ENCODE assay signal across 11 cellular contexts in genomic region chr7:2640858-2641257, GRCh38. TPM values are rescaled to one million over a fixed set of nuclear protein-coding genes. Genes with fewer than 3 reads are reported as not detected.
DNase-seq lines count a peak whose midpoint lies in the region; ATAC-seq and TF ChIP-seq lines count a peak whose summit lies in the region.
"Had no signal": no experiment of that assay in that cellular context is flagged by ENCODE, and none has a peak within 500 bp of the region (broad histone marks: within the 10 kb centered on the region; RNA-seq: fewer than 3 reads in every experiment).

No MANE protein-coding gene starts in this region.

- H3K4me3 ChIP-seq in IMR-90 (ENCODE audit: insufficient read depth, low read depth, low read length) (no peak overlapping the region), mammary epithelial cell (replicated peaks in 1 of 3; ENCODE audit: insufficient read depth in 1 of 3, low read depth in 2 of 3, low read length in 3 of 3) (no peak overlapping the region), suprapubic skin (peak overlapping the region; percentile 13)

- H3K4me1 Mint-ChIP-seq in memory B cell: peaks cover 49% of the 10 kb centered on the region
- H3K4me1 Mint-ChIP-seq in effector memory CD8-positive, alpha-beta T cell (ENCODE audit: low read depth in 2 of 2): peaks cover 20 to 28% of the 10 kb centered on the region in 2 donors

- POLR2A ChIA-PET in IMR-90 (lab: Charles Lee; ENCODE audit: unreplicated experiment): no interaction called here

- peak overlapping the region; percentile 81 for H2BK5ac ChIP-seq in IMR-90 (ENCODE audit: low read depth, low read length, poor library complexity, severe bottlenecking)

- CTCF ChIA-PET in IMR-90 (lab: Yijun Ruan, JAX) (no interaction called here), mammary epithelial cell (lab: Charles Lee; ENCODE audit: low non-redundant PET) (no interaction called here)

- no peak overlapping the region for H2BK20ac ChIP-seq in IMR-90 (ENCODE audit: low read depth, low read length)

- H3K56ac ChIP-seq in IMR-90 (ENCODE audit: extremely low read depth, insufficient read depth, low read length): peak overlapping the region; percentile 6; the same call in 1 of the 2 replicates

- intact Hi-C loops in IMR-90 (cut with micrococcal nuclease) (loop anchor here (10.0 kb wide), 1 partner anchor 166 kb away; the partner anchor contains the start of gene GRIFIN), mammary epithelial cell (cut with micrococcal nuclease) (no loop called here)

- H3K14ac ChIP-seq in IMR-90 (replicated peaks; ENCODE audit: low read depth, low read length): peak overlapping the region; percentile 76

- H3K79me1 ChIP-seq in IMR-90 (ENCODE audit: low read depth in 1 of 2, low read length in 2 of 2): peaks cover 16 to 94% of the 10 kb centered on the region in 2 experiments; a peak in 3 of 4 replicates

- H2AFZ ChIP-seq in IMR-90 (replicated peaks; ENCODE audit: low read length, poor library complexity): peak overlapping the region; percentile 63
- peak overlapping the region; percentile 64 for H2AFZ ChIP-seq in mammary epithelial cell (ENCODE audit: low read depth, low read length)

- H3K27ac Mint-ChIP-seq in memory B cell: peak overlapping the region; percentile 70
- H3K27ac Mint-ChIP-seq in effector memory CD8-positive, alpha-beta T cell: no peak overlapping the region

- no peak overlapping the region for H4K5ac ChIP-seq in IMR-90 (ENCODE audit: low read depth, low read length)

- H3K9me3 Mint-ChIP-seq in memory B cell: no peaks in the 10 kb centered on the region
- no peaks in the 10 kb centered on the region for H3K9me3 Mint-ChIP-seq in effector memory CD8-positive, alpha-beta T cell
- H3K9me3 Mint-ChIP-seq: central memory CD8-positive, alpha-beta T cell had no signal

- H3K9ac ChIP-seq in IMR-90 (ENCODE audit: low read depth, low read length) (peak overlapping the region; percentile 36; the same call in 1 of the 2 replicates), mammary epithelial cell (ENCODE audit: insufficient read depth, low read length) (no peak overlapping the region)

- H3K9me3 ChIP-seq in IMR-90 (ENCODE audit: control insufficient read depth, insufficient read depth, low read length) (no peaks in the 10 kb centered on the region), mammary epithelial cell (replicated peaks; ENCODE audit: insufficient read depth, low read length) (no peaks in the 10 kb centered on the region), suprapubic skin (no peaks in the 10 kb centered on the region)

- H3K27me3 Mint-ChIP-seq in memory B cell: no peaks in the 10 kb centered on the region
- H3K27me3 Mint-ChIP-seq in effector memory CD8-positive, alpha-beta T cell: no peaks in the 10 kb centered on the region
- H3K27me3 Mint-ChIP-seq: central memory CD8-positive, alpha-beta T cell had no signal

- H3K36me3 Mint-ChIP-seq in memory B cell: no peaks in the 10 kb centered on the region
- peaks cover 14% of the 10 kb centered on the region for H3K36me3 Mint-ChIP-seq in effector memory CD8-positive, alpha-beta T cell (ENCODE audit: insufficient read depth)

- peak overlapping the region; percentile 88 for H2AK5ac ChIP-seq in IMR-90 (ENCODE audit: low read depth, low read length)

- peak overlapping the region in 1 of 2 experiments; percentile 71; a peak in 2 of 4 replicates for H4K8ac ChIP-seq in IMR-90 (ENCODE audit: low read depth in 2 of 2, low read length in 2 of 2)

- BruUV-seq in IMR-90 (replicated peaks; lab: Mats Ljungman, UMichigan) (no TSS peak), mammary epithelial cell (replicated peaks; lab: Mats Ljungman, UMichigan) (no TSS peak)

- no peak for TF ChIP-seq EP300 in suprapubic skin (IDR thresholded peaks at IDR 0.05)

- ATAC-seq in IMR-90 (ENCODE audit: low read depth): peak; percentile 2
- ATAC-seq in memory B cell (ENCODE audit: low read depth): no peak
- no peak for ATAC-seq in HG03108 (IDR thresholded peaks at IDR 0.05; ENCODE audit: unreplicated experiment)
- ATAC-seq in effector memory CD8-positive, alpha-beta T cell (replicated peaks): no peak

- in situ Hi-C loops in IMR-90 (cut with MboI; ENCODE audit: low sequenced_read_pairs): no loop called here
- in situ Hi-C loops in mammary epithelial cell (cut with MboI; ENCODE audit: low sequenced_read_pairs in 2 of 2): no loop called here

- H3K9me1 ChIP-seq in IMR-90 (ENCODE audit: insufficient read depth, low read length): peaks cover 36% of the 10 kb centered on the region

- TF ChIP-seq POLR2A in IMR-90 (IDR thresholded peaks at IDR 0.05; ENCODE audit: low read depth, low read length) (no peak), suprapubic skin (IDR thresholded peaks at IDR 0.05) (no peak)

- WGBS in IMR-90 (ENCODE audit: extremely low coverage in 2 of 2, insufficient read length in 1 of 2), 2 experiments: no CpG with 5 or more reads among the region's 8 CpGs
- WGBS in mammary epithelial cell (ENCODE audit: low coverage, missing lambda C conversion rate): 55% methylated on average over 6 of the region's 8 CpGs
- WGBS in suprapubic skin: no CpG with 5 or more reads among the region's 8 CpGs

- H4K91ac ChIP-seq in IMR-90 (ENCODE audit: insufficient read depth, low read depth, low read length): peak overlapping the region; percentile 63

- H3K27ac ChIP-seq in IMR-90 (ENCODE audit: insufficient read depth, low read length) (peak overlapping the region; percentile 80), mammary epithelial cell (ENCODE audit: insufficient read depth, low read depth, low read length) (no peak overlapping the region), suprapubic skin (peak overlapping the region; percentile 55)

- H3K36me3 ChIP-seq in IMR-90 (ENCODE audit: control insufficient read depth, insufficient read depth, low read length) (peaks cover 2% of the 10 kb centered on the region; the same call in 1 of the 2 replicates), mammary epithelial cell (ENCODE audit: insufficient read depth, low read length) (no peaks in the 10 kb centered on the region), suprapubic skin (no peaks in the 10 kb centered on the region)

- H2AK9ac ChIP-seq in IMR-90 (replicated peaks; ENCODE audit: low read depth, low read length, poor library complexity): peak overlapping the region; percentile 92

- peak overlapping the region; percentile 30; the same call in 1 of the 2 replicates for H3K18ac ChIP-seq in IMR-90 (ENCODE audit: low read depth, low read length)

- H3K4ac ChIP-seq in IMR-90 (ENCODE audit: low read depth, low read length): peak overlapping the region; percentile 94

- DNase-seq in IMR-90 (no peak), mammary epithelial cell (no peak), memory B cell (ENCODE audit: low spot score in 2 of 2) (no peak), suprapubic skin (ENCODE audit: low spot score in 2 of 2) (no peak), SIG-M5 treated with dmso at 0.1 percent for 504 hours (lab: John Stamatoyannopoulos, UW; ENCODE audit: unreplicated experiment) (no peak), NCI-H1436 (lab: John Stamatoyannopoulos, UW) (no peak)
- DNase-seq in effector memory CD8-positive, alpha-beta T cell: no peak
- DNase-seq: NCI-H1092 treated with DMSO at 0.1 percent for 48 hours; stimulated activated CD4-positive, alpha-beta T cell treated with anti-CD3 and anti-CD28 coated beads, Interleukin-1b, Interleukin-23, amount 100 ng/mL, for 48 hours had no signal

- H3K4me2 ChIP-seq in IMR-90 (ENCODE audit: low read depth, low read length) (peak overlapping the region; percentile 25; the same call in 1 of the 2 replicates), mammary epithelial cell (ENCODE audit: insufficient read depth, low read depth, low read length) (peak overlapping the region; percentile 64)

- peak overlapping the region; percentile 51 for H3K23ac ChIP-seq in IMR-90 (ENCODE audit: low read depth, low read length)

- dilution Hi-C loops in IMR-90 (cut with HindIII; ENCODE audit: low sequenced_read_pairs, unreplicated experiment): no loop called here
- dilution Hi-C loops in mammary epithelial cell (cut with HindIII; ENCODE audit: low sequenced_read_pairs): no loop called here

- peak overlapping the region; percentile 66 for H3K4me3 Mint-ChIP-seq in memory B cell
- no peak overlapping the region for H3K4me3 Mint-ChIP-seq in effector memory CD8-positive, alpha-beta T cell
- H3K4me3 Mint-ChIP-seq: central memory CD8-positive, alpha-beta T cell had no signal

- H2BK15ac ChIP-seq in IMR-90 (ENCODE audit: low read depth, low read length): peak overlapping the region; percentile 78; the same call in 1 of the 3 replicates

- no peak for TF ChIP-seq RAD21 in IMR-90 (IDR thresholded peaks at IDR 0.05; ENCODE audit: low read length)

- H3K4me1 ChIP-seq in IMR-90 (ENCODE audit: control insufficient read depth, insufficient read depth, low read length) (peaks cover 62% of the 10 kb centered on the region), mammary epithelial cell (ENCODE audit: insufficient read depth, low read length) (peaks cover 22% of the 10 kb centered on the region), suprapubic skin (peaks cover 75% of the 10 kb centered on the region)

- no peak for TF ChIP-seq CTCF in IMR-90 (conservative IDR thresholded peaks at IDR 0.05; ENCODE audit: low read depth, low read length)
- no peak for TF ChIP-seq CTCF in mammary epithelial cell (conservative IDR thresholded peaks at IDR 0.05 in 1 of 2, IDR thresholded peaks at IDR 0.05 in 1 of 2; ENCODE audit: extremely low read depth in 1 of 2, insufficient read depth in 1 of 2, low read depth in 1 of 2, low read length in 2 of 2)
- no peak for TF ChIP-seq CTCF in suprapubic skin (IDR thresholded peaks at IDR 0.05)

- no peaks in the 10 kb centered on the region for H3K27me3 ChIP-seq in IMR-90 (ENCODE audit: control insufficient read depth, insufficient read depth, low read length)
- no peaks in the 10 kb centered on the region for H3K27me3 ChIP-seq in mammary epithelial cell (ENCODE audit: insufficient read depth, low read length)
- no peaks in the 10 kb centered on the region for H3K27me3 ChIP-seq in suprapubic skin

- H3K79me2 ChIP-seq in mammary epithelial cell (ENCODE audit: insufficient read depth, low read length): peaks cover 65% of the 10 kb centered on the region

- peak overlapping the region; percentile 19 for H2BK120ac ChIP-seq in IMR-90 (ENCODE audit: low read depth, low read length)

- H4K20me1 ChIP-seq in IMR-90 (ENCODE audit: insufficient read depth, low read length): peaks cover 90% of the 10 kb centered on the region
- H4K20me1 ChIP-seq in mammary epithelial cell (ENCODE audit: insufficient read depth, low read length): no peaks in the 10 kb centered on the region

RNA-seq across cellular contexts. Expression of gene TTYH3, which starts 9.1 kb away (rescaled TPM):
- 5.6 and 6.1 TPM in 2 replicates for total RNA-seq in IMR-90 (2012; rRNA removed)
- 82.6 and 106 TPM in 2 replicates for polyA plus RNA-seq in IMR-90 (2012; rRNA removed)
- polyA plus RNA-seq in IMR-90 (2012; cell fraction: cytosol; rRNA removed): 56.1 and 135 TPM in 2 replicates
- 100 and 222 TPM in 2 replicates for polyA plus RNA-seq in IMR-90 (2012; cell fraction: nucleus; rRNA removed; ENCODE audit: low replicate concordance)
- total RNA-seq in mammary epithelial cell: 10 to 100 TPM; 13.2 to 45.8 TPM
- 25.9 TPM for polyA plus RNA-seq in mammary epithelial cell
- 20.2 TPM for polyA minus RNA-seq in mammary epithelial cell
- total RNA-seq in suprapubic skin: 10 to 100 TPM; 14.0 to 26.3 (median 19.5) TPM

RNA-seq across cellular contexts. Expression of gene AMZ1, which starts 47.1 kb away (rescaled TPM):
- total RNA-seq in IMR-90 (2012; rRNA removed): 0.54 and 0.83 TPM in 2 replicates
- polyA plus RNA-seq in IMR-90 (2012; rRNA removed): 1.6 and 2.7 TPM in 2 replicates
- polyA plus RNA-seq in IMR-90 (2012; cell fraction: cytosol; rRNA removed): 0.93 and 1.5 TPM in 2 replicates
- polyA plus RNA-seq in IMR-90 (2012; cell fraction: nucleus; rRNA removed; ENCODE audit: low replicate concordance): 1.8 and 3.4 TPM in 2 replicates
- under 1 TPM; 0.42 to 0.50 TPM for total RNA-seq in mammary epithelial cell
- polyA plus RNA-seq in mammary epithelial cell: 0.15 TPM
- 0.98 TPM for polyA minus RNA-seq in mammary epithelial cell
- total RNA-seq in suprapubic skin: under 1 TPM in 1 of 4 donors, not detected in 3; 0.17 TPM
